19 cellular contexts compared by ENCODE assay signal in genomic region chr5:96121362-96121761, GRCh38.
"Had no signal": no experiment of that assay in that cellular context is flagged by ENCODE, and none has a peak within 500 bp of the region (broad histone marks: within the 10 kb centered on the region; RNA-seq: fewer than 3 reads in every experiment).

No MANE protein-coding gene starts in this region.

- H3K4me3 ChIP-seq: ascending aorta, breast epithelium, left ventricle myocardium inferior had no signal

- H3K36me3 ChIP-seq: ascending aorta, breast epithelium, left ventricle myocardium inferior had no signal

- ATAC-seq: activated naive CD8-positive, alpha-beta T cell treated with anti-CD3 and anti-CD28 coated beads, Interleukin-2, amount 50 U/mL, for 24 hours had no signal

- H3K4me1 ChIP-seq: breast epithelium had no signal

- H3K9me3 ChIP-seq: ascending aorta, breast epithelium, left ventricle myocardium inferior had no signal

- H3K27ac ChIP-seq: breast epithelium, left ventricle myocardium inferior had no signal

- H3K27me3 ChIP-seq: ascending aorta, breast epithelium had no signal

- DNase-seq: activated B cell treated with CpG ODN at 0.5 μM for 24 hours; activated CD4-positive, alpha-beta memory T cell treated with anti-CD3 and anti-CD28 coated beads for 36 hours; activated CD4-positive, alpha-beta T cell treated with anti-CD3 and anti-CD28 coated beads for 4 hours; activated naive CD4-positive, alpha-beta T cell treated with anti-CD3 and anti-CD28 coated beads, Interleukin-2, amount 10 ng/mL, durations not matched to agents 7 days and 5 days; activated naive CD8-positive, alpha-beta T cell treated with anti-CD3 and anti-CD28 coated beads, Interleukin-2, amount 50 U/mL, for 24 hours; activated T-cell treated with anti-CD3 and anti-CD28 coated beads, Interleukin-2, amount 50 U/mL, for 1 hour; cerebellar nuclear complex; cortex of kidney; effector CD4-positive, alpha-beta T cell; hypothalamus; kidney; left ventricle myocardium inferior; occipital lobe; stimulated activated CD4-positive, alpha-beta T cell treated with anti-CD3 and anti-CD28 coated beads, Interleukin-2, amount 100 ng/mL, for 24 hours; T-helper 1 cell; T-helper 9 cell had no signal

- FAIRE-seq: frontal cortex, kidney had no signal
